8 cellular contexts compared by ENCODE assay signal in genomic region chr18:58541789-58542425, GRCh38.
A peak's percentile ranks its signal among the peaks of the same experiment; 100 is the strongest.
DNase-seq lines count a peak whose midpoint lies in the region; ATAC-seq and TF ChIP-seq lines count a peak whose summit lies in the region.

No MANE protein-coding gene starts in this region.

- DNase-seq in SK-N-SH (no peak), brain microvascular endothelial cell (peak; percentile 94), coronary artery (ENCODE audit: low spot score) (no peak), ascending aorta (ENCODE audit: low spot score in 2 of 2) (no peak)
- peak in 1 of 9 donors; percentile 52 for DNase-seq in naive thymus-derived CD4-positive, alpha-beta T cell

- H3K27me3 ChIP-seq in ACC112 (ENCODE audit: insufficient read depth, low read length) (no peaks in the 10 kb centered on the region), SK-N-SH (ENCODE audit: insufficient read depth) (no peaks in the 10 kb centered on the region), brain microvascular endothelial cell (replicated peaks) (no peaks in the 10 kb centered on the region), ascending aorta (no peaks in the 10 kb centered on the region)
- no peaks in the 10 kb centered on the region for H3K27me3 ChIP-seq in naive thymus-derived CD4-positive, alpha-beta T cell (ENCODE audit: control insufficient read depth in 2 of 2, insufficient read depth in 2 of 2, low read length in 2 of 2)

- no peaks in the 10 kb centered on the region for H3K9me2 ChIP-seq in SK-N-SH

- TF ChIP-seq RAD21 in SK-N-SH (IDR thresholded peaks at IDR 0.05; ENCODE audit: low read length), result no peak

- H4K20me1 ChIP-seq in SK-N-SH (ENCODE audit: insufficient read depth), result no peaks in the 10 kb centered on the region

- in situ Hi-C loops in brain microvascular endothelial cell (cut with HindIII; ENCODE audit: low pct_ligation_motif_present, low sequenced_read_pairs), result loop anchor here (25.0 kb wide), 1 partner anchor 220 kb away; no protein-coding TSS in a partner anchor

- H3K27ac Mint-ChIP-seq in naive thymus-derived CD4-positive, alpha-beta T cell, result peak overlapping the region in 1 of 9 donors; percentile 29

- peaks cover 0 to 41% (median 0%) of the 10 kb centered on the region in 5 donors for H3K27me3 Mint-ChIP-seq in naive thymus-derived CD4-positive, alpha-beta T cell

- peaks cover 31% of the 10 kb centered on the region for H3F3A ChIP-seq in SK-N-SH (replicated peaks; ENCODE audit: insufficient read depth)

- H3K9me3 ChIP-seq in SK-N-SH, result no peaks in the 10 kb centered on the region
- H3K9me3 ChIP-seq in naive thymus-derived CD4-positive, alpha-beta T cell (ENCODE audit: control insufficient read depth in 2 of 3, low read length in 3 of 3), result no peaks in the 10 kb centered on the region
- H3K9me3 ChIP-seq in ascending aorta, result no peaks in the 10 kb centered on the region

- no peak overlapping the region; the same call in 1 of the 2 replicates for H3K9ac ChIP-seq in SK-N-SH

- no peak overlapping the region for H3K4me3 ChIP-seq in ACC112 (ENCODE audit: low read depth, low read length)
- no peak overlapping the region for H3K4me3 ChIP-seq in SK-N-SH (ENCODE audit: low read depth in 2 of 2, low read length in 1 of 2)
- no peak overlapping the region for H3K4me3 ChIP-seq in brain microvascular endothelial cell (ENCODE audit: low read depth, low read length)
- no peak overlapping the region for H3K4me3 ChIP-seq in naive thymus-derived CD4-positive, alpha-beta T cell (ENCODE audit: low read length)
- H3K4me3 ChIP-seq in coronary artery, result no peak overlapping the region
- no peak overlapping the region for H3K4me3 ChIP-seq in ascending aorta

- H3K9me3 Mint-ChIP-seq in naive thymus-derived CD4-positive, alpha-beta T cell, result no peaks in the 10 kb centered on the region

- peak overlapping the region; percentile 27 for H3K4me2 ChIP-seq in SK-N-SH

- H3K4me3 Mint-ChIP-seq in naive thymus-derived CD4-positive, alpha-beta T cell, result peak overlapping the region in 1 of 10 donors; percentile 23

- intact Hi-C loops in naive thymus-derived CD4-positive, alpha-beta T cell (cut with micrococcal nuclease), result loop anchor here (1.0 to 5.0 kb wide), 5 partner anchors 73 to 595 kb away; partner anchors contain the start of genes MALT1 (in 1 of the 2) and SEC11C (in 1 of the 2)
- intact Hi-C loops in ascending aorta (cut with DNase I), result no loop called here

- H3K27ac ChIP-seq in ACC112 (ENCODE audit: low read depth, low read length) (peak overlapping the region; percentile 74), SK-N-SH (ENCODE audit: low read depth in 2 of 2, low read length in 1 of 2) (peak overlapping the region; percentile 28 to 87; a peak in 3 of 4 replicates), brain microvascular endothelial cell (peak overlapping the region; percentile 47), coronary artery (no peak overlapping the region), ascending aorta (no peak overlapping the region)
- H3K27ac ChIP-seq in naive thymus-derived CD4-positive, alpha-beta T cell (ENCODE audit: low read depth, low read length), result no peak overlapping the region

- peaks cover 23 to 59% (median 40%) of the 10 kb centered on the region in 7 donors for H3K4me1 Mint-ChIP-seq in naive thymus-derived CD4-positive, alpha-beta T cell

- 32% methylated on average over 6 of the region's 6 CpGs for WGBS in SK-N-SH (ENCODE audit: low lambda C conversion rate)

- CTCF ChIA-PET in SK-N-SH (lab: Yijun Ruan, JAX), result interaction anchor here (1.0 to 4.6 kb wide), 5 partner anchors 11 to 227 kb away, joined by 3 to 26 read pairs (median 10); no protein-coding TSS in a partner anchor
- CTCF ChIA-PET in naive thymus-derived CD4-positive, alpha-beta T cell (lab: Charles Lee), result interaction anchor here (0.6 to 3.0 kb wide), 4 partner anchors 12 to 222 kb away, joined by 3 to 22 read pairs (median 3); no protein-coding TSS in a partner anchor

- no peaks in the 10 kb centered on the region for H3K36me3 Mint-ChIP-seq in naive thymus-derived CD4-positive, alpha-beta T cell

- H2AFZ ChIP-seq in ACC112 (ENCODE audit: low read length, unreplicated experiment), result no peak overlapping the region
- H2AFZ ChIP-seq in SK-N-SH (ENCODE audit: low read depth), result no peak overlapping the region

- TF ChIP-seq EP300 in SK-N-SH (IDR thresholded peaks at IDR 0.05; ENCODE audit: borderline replicate concordance in 1 of 2, low read depth in 1 of 2, low read length in 1 of 2), result peak in 1 of 2 experiments; percentile 37; a peak in 1 of 4 replicates

- no peak for TF ChIP-seq CTCF in SK-N-SH (IDR thresholded peaks at IDR 0.05)
- no peak for TF ChIP-seq CTCF in brain microvascular endothelial cell (IDR thresholded peaks at IDR 0.05; ENCODE audit: low read depth, low read length, missing control alignments)
- TF ChIP-seq CTCF in coronary artery (IDR thresholded peaks at IDR 0.05), result no peak
- TF ChIP-seq CTCF in ascending aorta (IDR thresholded peaks at IDR 0.05), result no peak

- H3K4me1 ChIP-seq in ACC112 (ENCODE audit: control insufficient read depth, insufficient read depth, low read length, unreplicated experiment) (peaks cover 18% of the 10 kb centered on the region), SK-N-SH (ENCODE audit: control insufficient read depth in 1 of 2, insufficient read depth in 2 of 2, low read depth in 1 of 2, low read length in 1 of 2) (peaks cover 0 to 7% of the 10 kb centered on the region in 2 experiments; a peak in 2 of 4 replicates), ascending aorta (no peaks in the 10 kb centered on the region)
- H3K4me1 ChIP-seq in naive thymus-derived CD4-positive, alpha-beta T cell (ENCODE audit: control insufficient read depth in 2 of 2, insufficient read depth in 2 of 2, low read length in 2 of 2), result peaks cover 7 to 14% of the 10 kb centered on the region in 2 donors

- POLR2A ChIA-PET in SK-N-SH (lab: Yijun Ruan, JAX), result no interaction called here
- POLR2A ChIA-PET in naive thymus-derived CD4-positive, alpha-beta T cell (lab: Charles Lee), result no interaction called here

- H3K79me2 ChIP-seq in ACC112 (ENCODE audit: control insufficient read depth, insufficient read depth, low read length, unreplicated experiment), result no peaks in the 10 kb centered on the region
- H3K79me2 ChIP-seq in SK-N-SH (ENCODE audit: insufficient read depth), result peaks cover 6% of the 10 kb centered on the region; the same call in 1 of the 2 replicates

- H3K36me3 ChIP-seq in ACC112 (ENCODE audit: insufficient read depth, low read length) (no peaks in the 10 kb centered on the region), SK-N-SH (replicated peaks in 1 of 2; ENCODE audit: control insufficient read depth in 1 of 2, insufficient read depth in 2 of 2, low read length in 1 of 2) (peaks cover 8 to 9% of the 10 kb centered on the region in 2 experiments), brain microvascular endothelial cell (replicated peaks) (no peaks in the 10 kb centered on the region), ascending aorta (no peaks in the 10 kb centered on the region)
- H3K36me3 ChIP-seq in naive thymus-derived CD4-positive, alpha-beta T cell (ENCODE audit: control insufficient read depth in 2 of 3, insufficient read depth in 3 of 3, low read length in 3 of 3), result no peaks in the 10 kb centered on the region

- ATAC-seq in GM18873 (IDR thresholded peaks at IDR 0.05; ENCODE audit: low FRiP score, unreplicated experiment), result peak; percentile 47
- peak; percentile 42 for ATAC-seq in HG03103 (IDR thresholded peaks at IDR 0.05; ENCODE audit: low read depth, unreplicated experiment)
- ATAC-seq in naive thymus-derived CD4-positive, alpha-beta T cell, result peak; percentile 79

TF ChIP-seq in SK-N-SH, 30 proteins besides CTCF, POLR2A, EP300 and RAD21:
- TF ChIP-seq NFIC (IDR thresholded peaks at IDR 0.05; ENCODE audit: borderline replicate concordance) (peak; percentile 58; the same call in 1 of the 2 replicates), NRF1 (IDR thresholded peaks at IDR 0.05; ENCODE audit: low read depth, low read length) (no peak), FOSL2 (IDR thresholded peaks at IDR 0.05; ENCODE audit: borderline replicate concordance, low read depth) (peak; percentile 74; the same call in 1 of the 2 replicates), JUND (IDR thresholded peaks at IDR 0.05) (peak; percentile 81), MEF2A (IDR thresholded peaks at IDR 0.05; ENCODE audit: borderline replicate concordance, low read depth) (peak; percentile 24; the same call in 1 of the 2 replicates), TAF1 (IDR thresholded peaks at IDR 0.05; ENCODE audit: borderline replicate concordance, low read depth, low read length) (no peak), PBX3 (IDR thresholded peaks at IDR 0.05) (peak; percentile 36), TCF12 (IDR thresholded peaks at IDR 0.05) (peak; percentile 60)
TF ChIP-seq in SK-N-SH: peak in this region for 6.

Comparison
In these comparisons a context has a peak if more than half of its experiments do, and no peak if none do; other contexts are left out.
1. H3K27ac ChIP-seq: peak in ACC112 (single experiment), SK-N-SH (2 of 2) and brain microvascular endothelial cell (single experiment); none in naive thymus-derived CD4-positive, alpha-beta T cell (single experiment), coronary artery (0 of 2) and ascending aorta (0 of 2).
2. Peak in every context shown above with its lines, with median percentiles within 50 percentile points of each other: ATAC-seq.